1 cellular context compared by ENCODE assay signal in the genomic region with DNA sequence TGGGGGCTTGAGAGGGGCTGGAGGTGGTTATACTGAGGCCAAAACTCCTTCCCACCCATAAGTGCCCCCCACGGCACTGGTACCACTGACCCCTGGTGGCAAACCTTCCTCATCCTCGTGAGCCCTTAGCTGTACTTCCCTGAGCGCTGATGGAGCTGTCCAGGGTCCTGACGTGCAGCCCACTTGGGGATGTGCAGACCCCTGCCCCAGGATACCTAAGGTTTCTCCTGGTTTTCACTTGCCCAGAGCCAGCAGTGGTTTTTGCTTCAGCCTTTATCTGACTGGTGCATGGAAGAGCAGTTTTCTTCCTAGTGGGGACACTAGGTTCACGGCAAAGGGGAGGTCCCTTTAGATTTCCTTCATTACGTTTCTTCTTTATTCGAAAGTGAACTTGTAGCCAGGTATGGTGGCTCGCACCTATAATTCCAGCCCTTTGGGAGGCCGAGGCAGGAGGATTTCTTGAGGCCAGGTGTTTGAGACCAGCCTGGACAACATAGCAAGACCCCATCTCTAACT.
TF ChIP-seq lines count a peak whose summit lies in the region.

No MANE protein-coding gene starts in this region.

TF ChIP-seq in A549, 52 proteins besides CTCF, POLR2A, EP300 and RAD21 (continued from another document):
- TF ChIP-seq, protein P1, sequence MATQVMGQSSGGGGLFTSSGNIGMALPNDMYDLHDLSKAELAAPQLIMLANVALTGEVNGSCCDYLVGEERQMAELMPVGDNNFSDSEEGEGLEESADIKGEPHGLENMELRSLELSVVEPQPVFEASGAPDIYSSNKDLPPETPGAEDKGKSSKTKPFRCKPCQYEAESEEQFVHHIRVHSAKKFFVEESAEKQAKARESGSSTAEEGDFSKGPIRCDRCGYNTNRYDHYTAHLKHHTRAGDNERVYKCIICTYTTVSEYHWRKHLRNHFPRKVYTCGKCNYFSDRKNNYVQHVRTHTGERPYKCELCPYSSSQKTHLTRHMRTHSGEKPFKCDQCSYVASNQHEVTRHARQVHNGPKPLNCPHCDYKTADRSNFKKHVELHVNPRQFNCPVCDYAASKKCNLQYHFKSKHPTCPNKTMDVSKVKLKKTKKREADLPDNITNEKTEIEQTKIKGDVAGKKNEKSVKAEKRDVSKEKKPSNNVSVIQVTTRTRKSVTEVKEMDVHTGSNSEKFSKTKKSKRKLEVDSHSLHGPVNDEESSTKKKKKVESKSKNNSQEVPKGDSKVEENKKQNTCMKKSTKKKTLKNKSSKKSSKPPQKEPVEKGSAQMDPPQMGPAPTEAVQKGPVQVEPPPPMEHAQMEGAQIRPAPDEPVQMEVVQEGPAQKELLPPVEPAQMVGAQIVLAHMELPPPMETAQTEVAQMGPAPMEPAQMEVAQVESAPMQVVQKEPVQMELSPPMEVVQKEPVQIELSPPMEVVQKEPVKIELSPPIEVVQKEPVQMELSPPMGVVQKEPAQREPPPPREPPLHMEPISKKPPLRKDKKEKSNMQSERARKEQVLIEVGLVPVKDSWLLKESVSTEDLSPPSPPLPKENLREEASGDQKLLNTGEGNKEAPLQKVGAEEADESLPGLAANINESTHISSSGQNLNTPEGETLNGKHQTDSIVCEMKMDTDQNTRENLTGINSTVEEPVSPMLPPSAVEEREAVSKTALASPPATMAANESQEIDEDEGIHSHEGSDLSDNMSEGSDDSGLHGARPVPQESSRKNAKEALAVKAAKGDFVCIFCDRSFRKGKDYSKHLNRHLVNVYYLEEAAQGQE (IDR thresholded peaks at IDR 0.05), result peak; percentile 98
- TF ChIP-seq SMC3 (IDR thresholded peaks at IDR 0.05), result no peak; the same call in 2 of the 3 replicates
- TF ChIP-seq NPAS2 (CRISPR knock-in tag; IDR thresholded peaks at IDR 0.05; ENCODE audit: borderline replicate concordance), result no peak
- TF ChIP-seq KDM5A (IDR thresholded peaks at IDR 0.05), result no peak
- TF ChIP-seq ZNF302 (CRISPR knock-in tag; IDR thresholded peaks at IDR 0.05), result no peak
- TF ChIP-seq, protein P2, sequence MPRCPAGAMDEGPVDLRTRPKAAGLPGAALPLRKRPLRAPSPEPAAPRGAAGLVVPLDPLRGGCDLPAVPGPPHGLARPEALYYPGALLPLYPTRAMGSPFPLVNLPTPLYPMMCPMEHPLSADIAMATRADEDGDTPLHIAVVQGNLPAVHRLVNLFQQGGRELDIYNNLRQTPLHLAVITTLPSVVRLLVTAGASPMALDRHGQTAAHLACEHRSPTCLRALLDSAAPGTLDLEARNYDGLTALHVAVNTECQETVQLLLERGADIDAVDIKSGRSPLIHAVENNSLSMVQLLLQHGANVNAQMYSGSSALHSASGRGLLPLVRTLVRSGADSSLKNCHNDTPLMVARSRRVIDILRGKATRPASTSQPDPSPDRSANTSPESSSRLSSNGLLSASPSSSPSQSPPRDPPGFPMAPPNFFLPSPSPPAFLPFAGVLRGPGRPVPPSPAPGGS (IDR thresholded peaks at IDR 0.05), result no peak
- TF ChIP-seq, protein P3, sequence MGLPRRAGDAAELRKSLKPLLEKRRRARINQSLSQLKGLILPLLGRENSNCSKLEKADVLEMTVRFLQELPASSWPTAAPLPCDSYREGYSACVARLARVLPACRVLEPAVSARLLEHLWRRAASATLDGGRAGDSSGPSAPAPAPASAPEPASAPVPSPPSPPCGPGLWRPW (IDR thresholded peaks at IDR 0.05), result no peak
- TF ChIP-seq JUNB (IDR thresholded peaks at IDR 0.05), result no peak
- TF ChIP-seq NFE2L2 (conservative IDR thresholded peaks at IDR 0.05; ENCODE audit: low read length), result no peak
- TF ChIP-seq FOSL2 (IDR thresholded peaks at IDR 0.05), result no peak
- TF ChIP-seq FOSL2 (CRISPR knock-in tag; IDR thresholded peaks at IDR 0.05), result no peak
- no peak for TF ChIP-seq CBX2 (IDR thresholded peaks at IDR 0.05; ENCODE audit: borderline replicate concordance, low read depth)
- TF ChIP-seq HEYL (CRISPR knock-in tag; IDR thresholded peaks at IDR 0.05), result no peak
- TF ChIP-seq, protein P4, sequence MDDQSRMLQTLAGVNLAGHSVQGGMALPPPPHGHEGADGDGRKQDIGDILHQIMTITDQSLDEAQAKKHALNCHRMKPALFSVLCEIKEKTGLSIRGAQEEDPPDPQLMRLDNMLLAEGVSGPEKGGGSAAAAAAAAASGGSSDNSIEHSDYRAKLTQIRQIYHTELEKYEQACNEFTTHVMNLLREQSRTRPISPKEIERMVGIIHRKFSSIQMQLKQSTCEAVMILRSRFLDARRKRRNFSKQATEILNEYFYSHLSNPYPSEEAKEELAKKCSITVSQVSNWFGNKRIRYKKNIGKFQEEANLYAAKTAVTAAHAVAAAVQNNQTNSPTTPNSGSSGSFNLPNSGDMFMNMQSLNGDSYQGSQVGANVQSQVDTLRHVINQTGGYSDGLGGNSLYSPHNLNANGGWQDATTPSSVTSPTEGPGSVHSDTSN (IDR thresholded peaks at IDR 0.05), result no peak
- peak; percentile 39; the same call in 1 of the 2 replicates for TF ChIP-seq EHF (CRISPR knock-in tag; IDR thresholded peaks at IDR 0.05)
- TF ChIP-seq HOXB5 (CRISPR knock-in tag; IDR thresholded peaks at IDR 0.05), result peak; percentile 42; the same call in 1 of the 2 replicates
- TF ChIP-seq, protein P5, sequence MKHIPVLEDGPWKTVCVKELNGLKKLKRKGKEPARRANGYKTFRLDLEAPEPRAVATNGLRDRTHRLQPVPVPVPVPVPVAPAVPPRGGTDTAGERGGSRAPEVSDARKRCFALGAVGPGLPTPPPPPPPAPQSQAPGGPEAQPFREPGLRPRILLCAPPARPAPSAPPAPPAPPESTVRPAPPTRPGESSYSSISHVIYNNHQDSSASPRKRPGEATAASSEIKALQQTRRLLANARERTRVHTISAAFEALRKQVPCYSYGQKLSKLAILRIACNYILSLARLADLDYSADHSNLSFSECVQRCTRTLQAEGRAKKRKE (CRISPR knock-in tag; IDR thresholded peaks at IDR 0.05; ENCODE audit: low read depth), result 0 out of 2 replicates have a peak, but pooled peaks have one; percentile 20
- TF ChIP-seq HDAC2 (IDR thresholded peaks at IDR 0.05), result no peak
